21 cellular contexts compared by ENCODE assay signal in genomic region chr5:72628771-72629313, GRCh38.
"Had no signal": no experiment of that assay in that cellular context is flagged by ENCODE, and none has a peak within 500 bp of the region (broad histone marks: within the 10 kb centered on the region; RNA-seq: fewer than 3 reads in every experiment).

No MANE protein-coding gene starts in this region.

- DNase-seq: activated CD4-positive, alpha-beta T cell treated with anti-CD3 and anti-CD28 coated beads for 1 hour; activated CD4-positive, alpha-beta T cell treated with anti-CD3 and anti-CD28 coated beads, Interleukin-2, amount 10 ng/mL, durations not matched to agents 24 days and 14 days; activated CD4-positive, alpha-beta T cell treated with anti-CD3 and anti-CD28 coated beads, Interleukin-2, amount 50 U/mL, for 48 hours; activated CD8-positive, alpha-beta memory T cell treated with anti-CD3 and anti-CD28 coated beads, Interleukin-2, amount 10 ng/mL, durations not matched to agents 7 days and 5 days; activated effector memory CD4-positive, alpha-beta T cell treated with anti-CD3 and anti-CD28 coated beads, Interleukin-2, amount 50 U/mL, for 16 hours; activated naive CD4-positive, alpha-beta T cell treated with anti-CD3 and anti-CD28 coated beads for 36 hours; activated naive CD8-positive, alpha-beta T cell treated with anti-CD3 and anti-CD28 coated beads for 36 hours; activated T-cell treated with anti-CD3 and anti-CD28 coated beads, Interleukin-2, amount 50 U/mL, for 24 hours; anterior cingulate cortex; caudate nucleus; NCI-H1105 treated with DMSO at 0.1 percent for 48 hours; NCI-H1436 treated with DMSO at 0.1 percent for 48 hours; NCI-H187; NCI-H2081; NCI-H510A treated with DMSO at 0.1 percent for 48 hours; NCI-H69; SIG-M5; T-helper 17 cell; T-helper 9 cell had no signal

- H3K27me3 ChIP-seq: breast epithelium had no signal

- H3K4me3 ChIP-seq: breast epithelium had no signal

- H3K9me3 ChIP-seq: breast epithelium had no signal

- ATAC-seq: activated CD8-positive, alpha-beta memory T cell treated with anti-CD3 and anti-CD28 coated beads, Interleukin-2, amount 10 ng/mL, durations not matched to agents 7 days and 5 days; T-helper 17 cell; WTC11 had no signal

- H3K36me3 ChIP-seq: breast epithelium had no signal

- H3K27ac ChIP-seq: breast epithelium had no signal

- H3K4me1 ChIP-seq: breast epithelium had no signal
